Comparison of ENCODE assay signal across 21 cellular contexts in the genomic region with DNA sequence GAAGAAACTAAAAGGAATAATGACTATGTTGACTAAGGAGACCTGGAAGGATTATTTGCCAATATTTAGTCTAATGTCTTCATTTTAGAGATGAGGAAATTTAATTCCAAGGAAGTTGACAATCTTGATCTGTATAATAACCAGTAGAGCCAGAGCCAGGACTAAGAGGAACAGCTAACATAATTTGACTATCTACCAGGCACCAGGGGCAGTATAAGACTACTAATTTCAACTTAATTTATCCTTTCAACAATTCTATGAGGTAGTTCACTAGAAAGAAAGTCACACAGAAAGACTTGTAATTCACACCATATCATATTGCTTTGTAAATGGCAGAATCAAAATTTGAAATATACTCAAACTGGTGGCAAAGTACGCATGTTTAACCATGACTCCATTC.
A peak's percentile ranks its signal among the peaks of the same experiment; 100 is the strongest.
DNase-seq lines count a peak whose midpoint lies in the region; ATAC-seq, FAIRE-seq and TF ChIP-seq lines count a peak whose summit lies in the region.
"Had no signal": no experiment of that assay in that cellular context is flagged by ENCODE, and none has a peak within 500 bp of the region (broad histone marks: within the 10 kb centered on the region; RNA-seq: fewer than 3 reads in every experiment).

No MANE protein-coding gene starts in this region.

- H2AFZ ChIP-seq in IMR-90 (replicated peaks; ENCODE audit: low read length, poor library complexity) (no peak overlapping the region), K562 (ENCODE audit: low read depth, low read length) (no peak overlapping the region; the same call in 1 of the 2 replicates), trophoblast cell (ENCODE audit: insufficient read depth, low read length, poor library complexity) (no peak overlapping the region)
- H2AFZ ChIP-seq: parathyroid adenoma had no signal

- POLR2A ChIA-PET in IMR-90 (lab: Charles Lee; ENCODE audit: unreplicated experiment) = no interaction called here
- POLR2A ChIA-PET in K562 (lab: Yijun Ruan, JAX) = interaction anchor here (1.1 to 1.3 kb wide), 4 partner anchors 9 to 281 kb away, joined by 3 to 4 read pairs (median 3); no protein-coding TSS in a partner anchor

- intact Hi-C loops in IMR-90 (cut with micrococcal nuclease) = no loop called here
- intact Hi-C loops in K562 (cut with micrococcal nuclease) = no loop called here
- intact Hi-C loops in psoas muscle (cut with DNase I) = no loop called here
- intact Hi-C loops in dorsolateral prefrontal cortex (cut with DNase I) = no loop called here

- 0 out of 2 replicates have a peak, but pooled peaks have one; percentile 7 for TF ChIP-seq CTCF in IMR-90 (conservative IDR thresholded peaks at IDR 0.05; ENCODE audit: low read depth, low read length)
- TF ChIP-seq CTCF in K562 (IDR thresholded peaks at IDR 0.05 in 2 of 3, conservative IDR thresholded peaks at IDR 0.05 in 1 of 3; ENCODE audit: insufficient read depth in 2 of 3, low read depth in 1 of 3, low read length in 3 of 3) = peak in 1 of 3 experiments; percentile 23; a peak in 2 of 6 replicates
- TF ChIP-seq CTCF in psoas muscle (IDR thresholded peaks at IDR 0.05) = peak; percentile 7
- TF ChIP-seq CTCF in dorsolateral prefrontal cortex (IDR thresholded peaks at IDR 0.05 in 54 of 56, conservative IDR thresholded peaks at IDR 0.05 in 2 of 56; ENCODE audit: low read depth in 1 of 56, partially characterized antibody in 56 of 56) = no peak

- CTCF ChIA-PET in IMR-90 (lab: Yijun Ruan, JAX) = no interaction called here
- CTCF ChIA-PET in K562 (lab: Yijun Ruan, JAX; ENCODE audit: low intra/inter-chr PET ratio) = no interaction called here

- H3K4me1 ChIP-seq in IMR-90 (ENCODE audit: control insufficient read depth, insufficient read depth, low read length) (no peaks in the 10 kb centered on the region), K562 (replicated peaks in 1 of 2; ENCODE audit: control insufficient read depth in 2 of 2, insufficient read depth in 2 of 2, low read length in 2 of 2) (peaks cover 0 to 7% of the 10 kb centered on the region in 2 experiments; a peak in 3 of 5 replicates), psoas muscle (no peaks in the 10 kb centered on the region), trophoblast cell (ENCODE audit: control insufficient read depth in 1 of 2, insufficient read depth in 2 of 2, low read length in 2 of 2) (no peaks in the 10 kb centered on the region)

- no peak overlapping the region for H4K5ac ChIP-seq in IMR-90 (ENCODE audit: low read depth, low read length)

- H2BK15ac ChIP-seq in IMR-90 (ENCODE audit: low read depth, low read length) = no peak overlapping the region

- H3K4ac ChIP-seq in IMR-90 (ENCODE audit: low read depth, low read length) (no peak overlapping the region), trophoblast cell (ENCODE audit: low read depth, low read length) (no peak overlapping the region)

- H3K23ac ChIP-seq in IMR-90 (ENCODE audit: low read depth, low read length) (no peak overlapping the region), trophoblast cell (ENCODE audit: low read length) (no peak overlapping the region)

- no peak overlapping the region for H2BK120ac ChIP-seq in IMR-90 (ENCODE audit: low read depth, low read length)
- no peak overlapping the region for H2BK120ac ChIP-seq in trophoblast cell (ENCODE audit: insufficient read depth, low read length, poor library complexity)

- H4K91ac ChIP-seq in IMR-90 (ENCODE audit: insufficient read depth, low read depth, low read length) = no peak overlapping the region
- no peak overlapping the region for H4K91ac ChIP-seq in trophoblast cell (ENCODE audit: low read depth, low read length)

- H3K9me3 ChIP-seq in IMR-90 (ENCODE audit: control insufficient read depth, insufficient read depth, low read length) (no peaks in the 10 kb centered on the region), K562 (replicated peaks; ENCODE audit: control insufficient read depth, insufficient read depth, low read depth, low read length) (no peaks in the 10 kb centered on the region), psoas muscle (no peaks in the 10 kb centered on the region), trophoblast cell (ENCODE audit: insufficient read depth, low read depth, low read length) (no peaks in the 10 kb centered on the region)
- H3K9me3 ChIP-seq: MG63 had no signal

- no peak overlapping the region for H3K9ac ChIP-seq in IMR-90 (ENCODE audit: low read depth, low read length)
- no peak overlapping the region for H3K9ac ChIP-seq in K562 (ENCODE audit: insufficient read depth in 1 of 2, low read depth in 2 of 2, low read length in 2 of 2)
- H3K9ac ChIP-seq in trophoblast cell (ENCODE audit: low read length) = no peak overlapping the region
- H3K9ac ChIP-seq: parathyroid adenoma had no signal

- no TSS peak for BruUV-seq in IMR-90 (replicated peaks; lab: Mats Ljungman, UMichigan)
- BruUV-seq in K562 (replicated peaks; lab: Mats Ljungman, UMichigan) = no TSS peak

- no peak overlapping the region for H4K12ac ChIP-seq in trophoblast cell (ENCODE audit: low read depth, low read length)

- WGBS in IMR-90 (ENCODE audit: extremely low coverage in 2 of 2, insufficient read length in 1 of 2), 2 experiments = no CpG with 5 or more reads among the region's 1 CpG
- 60% methylated on average over 1 of the region's 1 CpG for WGBS in K562 (ENCODE audit: insufficient coverage, low coverage, missing lambda C conversion rate)
- 88 to 100% (median 89%) methylated on average over 1 of the region's 1 CpG for WGBS in psoas muscle, 3 donors
- no CpG with 5 or more reads among the region's 1 CpG for WGBS in trophoblast cell (ENCODE audit: extremely low coverage, insufficient coverage, insufficient read length)

- dilution Hi-C loops in IMR-90 (cut with HindIII; ENCODE audit: low sequenced_read_pairs, unreplicated experiment) = no loop called here

- no peak for ATAC-seq in IMR-90 (ENCODE audit: low read depth)
- peak; percentile 33; the same call in 2 of the 3 replicates for ATAC-seq in K562
- no peak for ATAC-seq in psoas muscle
- ATAC-seq: activated naive CD4-positive, alpha-beta T cell treated with anti-CD3 and anti-CD28 coated beads, Interleukin-2, amount 50 U/mL, for 72 hours; left cardiac atrium; natural killer cell treated with Interleukin-12 subunit alpha and Interleukin-12 subunit beta and Interleukin-15 and Interleukin-18, amount 100 ng/mL, for 72 hours; Right ventricle myocardium inferior had no signal

- no peak overlapping the region for H3K4me3 ChIP-seq in IMR-90 (ENCODE audit: insufficient read depth, low read depth, low read length)
- no peak overlapping the region for H3K4me3 ChIP-seq in K562
- H3K4me3 ChIP-seq in psoas muscle = no peak overlapping the region
- H3K4me3 ChIP-seq in dorsolateral prefrontal cortex = no peak overlapping the region
- no peak overlapping the region for H3K4me3 ChIP-seq in trophoblast cell (ENCODE audit: low read depth, low read length)
- H3K4me3 ChIP-seq: MG63 had no signal

- no peak overlapping the region for H2BK5ac ChIP-seq in IMR-90 (ENCODE audit: low read depth, low read length, poor library complexity, severe bottlenecking)
- H2BK5ac ChIP-seq in trophoblast cell (ENCODE audit: low read depth, low read length, poor library complexity) = no peak overlapping the region

- no peaks in the 10 kb centered on the region for H3K27me3 ChIP-seq in IMR-90 (ENCODE audit: control insufficient read depth, insufficient read depth, low read length)
- no peaks in the 10 kb centered on the region for H3K27me3 ChIP-seq in K562 (ENCODE audit: control insufficient read depth in 2 of 2, insufficient read depth in 2 of 2, low read length in 2 of 2)
- no peaks in the 10 kb centered on the region for H3K27me3 ChIP-seq in psoas muscle (ENCODE audit: insufficient read depth in 3 of 3, low read length in 2 of 3)
- H3K27me3 ChIP-seq in dorsolateral prefrontal cortex = no peaks in the 10 kb centered on the region
- no peaks in the 10 kb centered on the region for H3K27me3 ChIP-seq in trophoblast cell (ENCODE audit: insufficient read depth, low read length)
- H3K27me3 ChIP-seq: MG63 had no signal

- no peaks in the 10 kb centered on the region for H4K20me1 ChIP-seq in IMR-90 (ENCODE audit: insufficient read depth, low read length)
- no peaks in the 10 kb centered on the region for H4K20me1 ChIP-seq in K562 (replicated peaks; ENCODE audit: control insufficient read depth, insufficient read depth, low read length)

- H2AK9ac ChIP-seq in IMR-90 (replicated peaks; ENCODE audit: low read depth, low read length, poor library complexity) = no peak overlapping the region

- H3K79me2 ChIP-seq in K562 (ENCODE audit: control insufficient read depth, insufficient read depth, low read length) (no peaks in the 10 kb centered on the region), trophoblast cell (ENCODE audit: control insufficient read depth, insufficient read depth, low read length, poor library complexity) (no peaks in the 10 kb centered on the region)
- H3K79me2 ChIP-seq: parathyroid adenoma had no signal

- H3K14ac ChIP-seq in IMR-90 (replicated peaks; ENCODE audit: low read depth, low read length) (no peak overlapping the region), trophoblast cell (ENCODE audit: low read length) (no peak overlapping the region)

- no peak overlapping the region for H2BK20ac ChIP-seq in IMR-90 (ENCODE audit: low read depth, low read length)

- H4K8ac ChIP-seq in IMR-90 (ENCODE audit: low read depth in 2 of 2, low read length in 2 of 2) (no peak overlapping the region), trophoblast cell (ENCODE audit: low read depth, low read length) (no peak overlapping the region)

- no peak overlapping the region for H2BK12ac ChIP-seq in trophoblast cell (ENCODE audit: low read length)

- in situ Hi-C loops in IMR-90 (cut with MboI; ENCODE audit: low sequenced_read_pairs) (no loop called here), K562 (cut with MboI) (no loop called here)

- no peak overlapping the region for H3K56ac ChIP-seq in IMR-90 (ENCODE audit: extremely low read depth, insufficient read depth, low read length)

- H2AK5ac ChIP-seq in IMR-90 (ENCODE audit: low read depth, low read length) = no peak overlapping the region
- H2AK5ac ChIP-seq in trophoblast cell (ENCODE audit: low read length) = no peak overlapping the region

- TF ChIP-seq RAD21 in IMR-90 (IDR thresholded peaks at IDR 0.05; ENCODE audit: low read length) (no peak), K562 (CRISPR knock-in tag; conservative IDR thresholded peaks at IDR 0.05 in 1 of 2, IDR thresholded peaks at IDR 0.05 in 1 of 2) (peak in 1 of 2 experiments; percentile 28; a peak in 1 of 4 replicates)

- DNase-seq in NCI-H748 (lab: John Stamatoyannopoulos, UW; ENCODE audit: unreplicated experiment) (peak; percentile 14), NCI-H748 treated with DMSO at 0.1 percent for 48 hours (lab: John Stamatoyannopoulos, UW) (no peak), IMR-90 (no peak), K562 (ENCODE audit: extremely low read depth in 1 of 4, low spot score in 3 of 4) (no peak), psoas muscle (no peak), dorsolateral prefrontal cortex (no peak), trophoblast cell (no peak), UCSD-AML1 (lab: John Stamatoyannopoulos, UW; ENCODE audit: unreplicated experiment) (no peak)
- DNase-seq: activated B cell treated with CpG ODN at 0.5 μM for 24 hours; CD4-positive, alpha-beta memory T cell; DMS79; left cardiac atrium; MG63; NCI-H1694 treated with DMSO at 0.1 percent for 48 hours; NCI-H345; T-helper 2 cell had no signal

- H3K79me1 ChIP-seq in IMR-90 (ENCODE audit: low read depth in 1 of 2, low read length in 2 of 2) (no peaks in the 10 kb centered on the region), trophoblast cell (ENCODE audit: low read length) (no peaks in the 10 kb centered on the region)

- H3K27ac ChIP-seq in IMR-90 (ENCODE audit: insufficient read depth, low read length) = no peak overlapping the region
- H3K27ac ChIP-seq in K562 (ENCODE audit: extremely low read depth, low read depth, low read length) = no peak overlapping the region
- no peak overlapping the region for H3K27ac ChIP-seq in psoas muscle
- H3K27ac ChIP-seq in dorsolateral prefrontal cortex = no peak overlapping the region
- no peak overlapping the region for H3K27ac ChIP-seq in trophoblast cell (ENCODE audit: low read depth, low read length)
- H3K27ac ChIP-seq: parathyroid adenoma had no signal

- peaks cover 4% of the 10 kb centered on the region; the same call in 1 of the 2 replicates for H3K9me1 ChIP-seq in IMR-90 (ENCODE audit: insufficient read depth, low read length)
- no peaks in the 10 kb centered on the region for H3K9me1 ChIP-seq in K562 (ENCODE audit: control insufficient read depth, insufficient read depth, low read length)

- H3K4me2 ChIP-seq in IMR-90 (ENCODE audit: low read depth, low read length) (no peak overlapping the region), K562 (ENCODE audit: insufficient read depth, low read length) (no peak overlapping the region), trophoblast cell (ENCODE audit: low read length) (no peak overlapping the region)

- TF ChIP-seq EP300 in K562 (IDR thresholded peaks at IDR 0.05; ENCODE audit: low read length) = no peak

- TF ChIP-seq POLR2A in IMR-90 (IDR thresholded peaks at IDR 0.05; ENCODE audit: low read depth, low read length) = no peak
- TF ChIP-seq POLR2A in K562 (conservative IDR thresholded peaks at IDR 0.05) = no peak

- H3K18ac ChIP-seq in IMR-90 (ENCODE audit: low read depth, low read length) (no peak overlapping the region), trophoblast cell (ENCODE audit: low read length) (no peak overlapping the region)

- H3K36me3 ChIP-seq in IMR-90 (ENCODE audit: control insufficient read depth, insufficient read depth, low read length) = no peaks in the 10 kb centered on the region
- H3K36me3 ChIP-seq in K562 (ENCODE audit: control insufficient read depth, insufficient read depth, low read length) = no peaks in the 10 kb centered on the region
- no peaks in the 10 kb centered on the region for H3K36me3 ChIP-seq in psoas muscle (ENCODE audit: insufficient read depth in 1 of 2, low read depth in 1 of 2)
- H3K36me3 ChIP-seq in trophoblast cell (ENCODE audit: control insufficient read depth in 1 of 2, insufficient read depth in 2 of 2, low read length in 2 of 2) = no peaks in the 10 kb centered on the region
- H3K36me3 ChIP-seq: MG63 had no signal

- no peak for FAIRE-seq in K562 (lab: Jason Lieb, UNC)
- FAIRE-seq: H54 had no signal

Comparison
In these comparisons a context has a peak if more than half of its experiments do, and no peak if none do; other contexts are left out.
1. CTCF ChIP-seq: peak in IMR-90 (single experiment) and psoas muscle (single experiment); none in dorsolateral prefrontal cortex (0 of 56).